Comparison of ENCODE assay signal across 8 cellular contexts in the genomic region with DNA sequence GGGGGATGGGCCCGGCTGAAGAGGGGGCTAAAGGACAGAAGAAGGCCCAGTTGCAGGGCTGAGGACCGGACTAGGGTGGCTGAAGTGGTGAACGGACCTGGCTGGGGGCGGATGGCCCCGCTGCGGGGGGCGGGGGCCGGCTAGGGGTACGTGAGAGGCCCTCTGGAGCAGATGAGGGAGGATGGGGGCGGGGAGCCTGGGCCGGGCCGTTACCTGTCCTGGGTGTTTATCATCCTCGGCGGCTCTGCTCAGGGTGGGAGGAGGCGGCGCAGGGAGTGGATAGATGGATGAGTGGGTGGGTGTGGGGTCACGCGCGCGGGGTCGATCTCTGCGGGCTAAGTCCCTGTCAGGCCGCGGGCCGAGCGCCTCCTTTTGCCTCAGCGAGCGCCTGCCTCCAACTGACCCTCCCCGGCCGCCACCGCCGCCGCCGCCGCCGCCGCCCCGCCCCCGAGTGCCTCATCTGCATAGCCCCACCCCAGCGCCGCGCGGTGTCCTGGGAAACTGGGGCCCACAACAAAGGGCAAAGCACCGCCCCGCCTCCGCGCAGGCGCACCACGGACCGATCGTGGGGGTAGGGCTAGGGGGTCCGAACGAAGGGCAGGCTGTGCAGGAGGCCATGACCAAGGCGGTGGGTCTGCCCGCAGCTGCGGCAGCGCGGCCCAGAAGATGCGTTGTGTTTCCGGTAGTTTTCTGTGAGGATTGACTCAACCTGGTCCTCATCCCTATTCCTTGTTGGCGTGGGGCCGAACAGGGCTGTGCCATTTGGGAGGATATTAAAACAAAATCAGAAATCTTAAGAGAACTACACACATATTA.
DNase-seq lines count a peak whose midpoint lies in the region; ATAC-seq and FAIRE-seq lines count a peak whose summit lies in the region.

No MANE protein-coding gene starts in this region.

- FAIRE-seq in GM19239 (lab: Jason Lieb, UNC): peak; percentile 85

- DNase-seq in AG20443 (ENCODE audit: low spot score): peak; percentile 100
- DNase-seq in GM19239 (ENCODE audit: insufficient read length, low spot score): peak; percentile 95
- peak; percentile 75 for DNase-seq in NCI-H524 treated with DMSO at 0.1 percent for 48 hours (lab: John Stamatoyannopoulos, UW)
- DNase-seq in activated CD4-positive, alpha-beta T cell treated with anti-CD3 and anti-CD28 coated beads for 48 hours: peak; percentile 97
- peak; percentile 99 for DNase-seq in left kidney (ENCODE audit: low read depth, low spot score)
- peak; percentile 93 to 97 for DNase-seq in stimulated activated CD4-positive, alpha-beta T cell treated with anti-CD3 and anti-CD28 coated beads, Interleukin-1b, Interleukin-23, amount 100 ng/mL, for 4 hours (ENCODE audit: low read depth in 2 of 2)

- peak overlapping the region; percentile 98 for H3K27ac ChIP-seq in cingulate gyrus (ENCODE audit: low read depth, low read length)

- ATAC-seq in HG03460 (IDR thresholded peaks at IDR 0.05; ENCODE audit: unreplicated experiment): peak; percentile 90

Comparison
In these comparisons a context has a peak if more than half of its experiments do, and no peak if none do; other contexts are left out.
1. Peak in every context shown above with its lines: DNase-seq, ATAC-seq and H3K27ac ChIP-seq.